ENCODE assay signal across 8 cellular contexts in the genomic region with DNA sequence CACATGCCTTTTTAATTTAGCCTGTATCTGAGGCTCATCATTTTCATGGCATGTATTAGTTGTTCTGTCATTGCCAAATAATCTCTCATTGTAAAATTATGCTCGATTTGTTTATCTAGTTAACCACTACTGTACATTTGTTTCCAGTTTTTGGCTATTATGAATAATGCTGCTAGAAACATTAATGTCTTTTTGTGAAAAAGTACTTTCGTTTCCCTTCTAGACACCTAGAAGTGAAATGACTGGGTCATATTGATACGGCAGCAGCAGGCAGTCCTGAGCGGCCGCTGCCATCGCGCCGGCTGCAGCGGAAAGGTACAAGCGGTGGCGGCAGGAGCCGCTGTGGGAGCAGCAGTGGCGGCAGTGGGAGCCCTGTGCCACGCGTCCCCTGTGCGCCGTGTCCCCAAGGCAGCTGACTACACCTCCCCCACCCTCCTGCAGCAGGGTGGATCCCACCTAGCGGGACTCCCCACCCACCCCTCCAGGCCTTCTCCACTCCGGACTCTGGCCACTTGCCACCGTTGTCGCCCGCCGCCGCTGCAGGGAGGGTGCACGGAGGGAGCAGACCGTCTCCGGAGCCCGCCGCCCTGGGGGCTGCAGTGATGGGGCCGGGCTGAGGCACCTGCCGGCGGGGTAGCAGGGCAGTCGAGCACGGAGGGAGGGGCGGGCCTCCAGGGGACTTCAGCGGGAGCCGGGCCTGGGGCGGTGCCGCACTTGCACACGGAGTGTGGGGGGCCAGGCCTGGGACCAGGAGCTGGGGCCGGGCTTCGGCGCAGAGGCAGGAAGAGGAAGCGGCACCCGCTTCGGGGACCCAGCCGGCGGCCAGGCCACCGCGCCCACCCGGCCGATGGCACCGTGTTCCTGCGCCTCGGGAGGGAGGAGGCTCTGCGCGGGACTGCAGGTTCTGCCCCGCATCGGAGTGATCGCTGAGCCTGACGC.
DNase-seq lines count a peak whose midpoint lies in the region; ATAC-seq and TF ChIP-seq lines count a peak whose summit lies in the region.

No MANE protein-coding gene starts in this region.

- H3K9ac ChIP-seq in stomach smooth muscle (ENCODE audit: low read length in 2 of 2), result no peak overlapping the region

- H3K4me3 ChIP-seq in choroid plexus epithelial cell (ENCODE audit: low read depth, low read length), result peak overlapping the region; percentile 61
- peak overlapping the region; percentile 29 to 31 for H3K4me3 ChIP-seq in left lung
- H3K4me3 ChIP-seq in stomach smooth muscle (ENCODE audit: low read length in 2 of 2), result peak overlapping the region; percentile 35 to 60

- no peak overlapping the region for H3K27ac ChIP-seq in left lung
- H3K27ac ChIP-seq in stomach smooth muscle (ENCODE audit: low read length), result no peak overlapping the region

- peak; percentile 86 for ATAC-seq in GM19035 (IDR thresholded peaks at IDR 0.05; ENCODE audit: unreplicated experiment)
- peak; percentile 89 for ATAC-seq in HG03103 (IDR thresholded peaks at IDR 0.05; ENCODE audit: low read depth, unreplicated experiment)
- ATAC-seq in left lung, result peak; percentile 89

- TF ChIP-seq CTCF in choroid plexus epithelial cell (conservative IDR thresholded peaks at IDR 0.05; ENCODE audit: low read depth, low read length), result peak; percentile 10
- no peak for TF ChIP-seq CTCF in left lung (IDR thresholded peaks at IDR 0.05)

- DNase-seq in COR-L47 (lab: John Stamatoyannopoulos, UW) (peak; percentile 72), NOMO-1 (lab: John Stamatoyannopoulos, UW; ENCODE audit: unreplicated experiment in 2 of 2) (peak; percentile 28 to 35), choroid plexus epithelial cell (ENCODE audit: low read depth) (peak; percentile 12), left lung (peak in 1 of 2 donors; percentile 81), OCI-M1 (lab: John Stamatoyannopoulos, UW) (no peak)

- H3K36me3 ChIP-seq in left lung (no peaks in the 10 kb centered on the region), stomach smooth muscle (ENCODE audit: control insufficient read depth in 2 of 2, insufficient read depth in 2 of 2, low read length in 2 of 2) (no peaks in the 10 kb centered on the region)

- peaks cover 0 to 10% of the 10 kb centered on the region in 2 donors for H3K4me1 ChIP-seq in left lung
- H3K4me1 ChIP-seq in stomach smooth muscle (ENCODE audit: control insufficient read depth, insufficient read depth, low read length), result peaks cover 8% of the 10 kb centered on the region

- intact Hi-C loops in left lung (cut with DNase I), result no loop called here

- H3K9me3 ChIP-seq in left lung (no peaks in the 10 kb centered on the region), stomach smooth muscle (ENCODE audit: control insufficient read depth in 2 of 2, low read length in 2 of 2) (no peaks in the 10 kb centered on the region)

- H3K27me3 ChIP-seq in left lung (peaks cover 12 to 46% of the 10 kb centered on the region in 2 donors), stomach smooth muscle (ENCODE audit: control insufficient read depth in 1 of 2, insufficient read depth in 2 of 2, low read length in 2 of 2) (peaks cover 2 to 12% of the 10 kb centered on the region in 2 donors)
